ENCODE assay signal across 8 cellular contexts in the genomic region with DNA sequence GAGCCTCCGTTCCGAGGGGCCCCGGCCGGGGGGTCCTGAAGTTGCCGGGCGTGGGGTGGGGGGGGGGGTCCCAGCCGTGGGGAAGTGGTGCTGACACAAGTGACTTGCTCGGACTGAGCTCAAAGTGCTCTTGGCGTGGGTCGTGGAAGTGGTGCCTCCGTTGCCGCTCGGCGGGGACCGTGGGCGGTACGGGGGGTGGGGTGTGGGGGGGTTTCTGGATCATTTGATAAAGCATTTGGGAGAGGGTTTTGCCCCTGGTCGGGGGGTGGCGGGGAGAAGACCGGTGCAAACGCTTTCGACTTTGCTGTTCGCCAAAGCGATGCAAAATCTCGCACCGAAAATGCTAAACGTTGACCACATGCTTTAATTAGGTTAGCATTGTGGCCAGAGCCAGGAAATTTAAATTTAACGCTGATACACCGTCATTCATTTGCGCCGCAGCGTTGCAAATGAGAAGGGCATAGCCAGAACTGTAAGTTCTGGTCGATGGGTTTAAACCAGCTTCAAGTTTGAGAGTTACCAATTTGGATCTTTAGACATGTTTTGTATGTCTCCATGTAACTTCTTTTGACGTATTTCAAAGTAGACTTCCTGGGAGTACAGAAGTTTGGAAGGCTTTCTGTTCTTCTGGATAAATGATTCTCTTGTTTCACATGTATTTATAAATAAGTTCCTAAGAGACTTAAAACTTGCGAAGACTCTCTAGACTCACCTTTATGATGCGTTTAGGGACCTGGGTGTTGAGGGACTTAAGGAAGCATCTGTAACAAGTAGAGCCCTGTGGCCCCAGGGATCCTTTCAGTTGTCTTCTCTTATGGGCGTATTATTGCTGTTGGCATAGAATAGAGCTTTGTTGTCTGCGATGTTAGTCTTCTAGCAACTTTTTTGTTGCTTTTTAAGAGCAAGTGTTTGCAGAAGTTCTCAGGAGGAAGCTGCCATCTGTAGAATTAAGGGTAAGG. TPM values are rescaled to one million over a fixed set of nuclear protein-coding genes. Genes with fewer than 3 reads are reported as not detected.
A peak's percentile ranks its signal among the peaks of the same experiment; 100 is the strongest.
DNase-seq lines count a peak whose midpoint lies in the region; ATAC-seq and TF ChIP-seq lines count a peak whose summit lies in the region.

No MANE protein-coding gene starts in this region.

- H3K9me3 Mint-ChIP-seq in Caco-2 (ENCODE audit: unreplicated experiment): peaks cover 10% of the 10 kb centered on the region

- POLR2A ChIA-PET in Caco-2 (lab: Charles Lee) (interaction anchor here (0.5 to 0.9 kb wide), 6 partner anchors 10 to 489 kb away, joined by 3 to 7 read pairs (median 4); no protein-coding TSS in a partner anchor), HEK293T (lab: Yijun Ruan, JAX) (interaction anchor here (1.0 to 2.3 kb wide), 4 partner anchors 9 to 130 kb away, joined by 3 to 15 read pairs (median 5); no protein-coding TSS in a partner anchor)

- H3K4me1 ChIP-seq in Caco-2 (no peaks in the 10 kb centered on the region), mesenchymal stem cell (ENCODE audit: control insufficient read depth, insufficient read depth, low read depth, low read length) (peaks cover 11% of the 10 kb centered on the region), subcutaneous abdominal adipose tissue (ENCODE audit: control insufficient read depth in 5 of 5, insufficient read depth in 5 of 5, low read length in 5 of 5) (peaks cover 2 to 32% (median 20%) of the 10 kb centered on the region in 5 donors)

- DNase-seq in Caco-2 (peak in 1 of 2 experiments; percentile 26), HEK293T (ENCODE audit: extremely low spot score) (peak; percentile 11), T-helper 17 cell (peak in 1 of 3 donors; percentile 18), coronary artery (ENCODE audit: low spot score) (no peak), mesenchymal stem cell (peak; percentile 57), NCI-H128 (lab: John Stamatoyannopoulos, UW; ENCODE audit: unreplicated experiment) (no peak), NCI-H187 (lab: John Stamatoyannopoulos, UW) (no peak)

- peak overlapping the region; percentile 92 for H2BK120ac ChIP-seq in mesenchymal stem cell (ENCODE audit: low read depth, low read length)

- peak overlapping the region; percentile 76 for H3K4me2 ChIP-seq in mesenchymal stem cell (ENCODE audit: low read length, poor library complexity, severe bottlenecking)

- no peak overlapping the region for H4K91ac ChIP-seq in mesenchymal stem cell (ENCODE audit: low read length)

- H3K18ac ChIP-seq in mesenchymal stem cell (ENCODE audit: low read depth in 1 of 2, low read length in 2 of 2): peak overlapping the region in 1 of 2 experiments; percentile 56

- TF ChIP-seq CTCF in Caco-2 (IDR thresholded peaks at IDR 0.05; ENCODE audit: insufficient read depth in 1 of 2, low read depth in 1 of 2, low read length in 1 of 2, severe bottlenecking in 1 of 2, unreplicated experiment in 1 of 2) (no peak), coronary artery (IDR thresholded peaks at IDR 0.05) (no peak)

- H4K8ac ChIP-seq in mesenchymal stem cell (ENCODE audit: low read length): no peak overlapping the region

- peak overlapping the region in 1 of 2 experiments; percentile 43 for H3K4ac ChIP-seq in mesenchymal stem cell (ENCODE audit: low read depth in 1 of 2, low read length in 2 of 2)

- H3K27me3 Mint-ChIP-seq in Caco-2 (ENCODE audit: insufficient read depth, unreplicated experiment) (no peaks in the 10 kb centered on the region), T-helper 17 cell (no peaks in the 10 kb centered on the region)

- no peaks in the 10 kb centered on the region for H3K27me3 ChIP-seq in Caco-2 (replicated peaks; ENCODE audit: control insufficient read depth, insufficient read depth, low read length)
- H3K27me3 ChIP-seq in mesenchymal stem cell (ENCODE audit: control insufficient read depth in 1 of 2, insufficient read depth in 1 of 2, low read length in 2 of 2): peaks cover 0 to 15% of the 10 kb centered on the region in 2 experiments
- H3K27me3 ChIP-seq in subcutaneous abdominal adipose tissue (ENCODE audit: control insufficient read depth in 5 of 5, insufficient read depth in 4 of 5, low read length in 5 of 5): no peaks in the 10 kb centered on the region

- H2AFZ ChIP-seq in mesenchymal stem cell (ENCODE audit: low read depth, low read length): no peak overlapping the region

- CTCF ChIA-PET in Caco-2 (lab: Charles Lee): interaction anchor here (0.5 to 1.5 kb wide), 3 partner anchors 72 to 1293 kb away, joined by 3 to 7 read pairs (median 4); no protein-coding TSS in a partner anchor
- CTCF ChIA-PET in HEK293T (lab: Yijun Ruan, JAX): no interaction called here

- peak overlapping the region in 1 of 2 experiments; percentile 78 for H3K14ac ChIP-seq in mesenchymal stem cell (ENCODE audit: low read length in 2 of 2)

- H3K9ac ChIP-seq in mesenchymal stem cell (ENCODE audit: low read length): peak overlapping the region; percentile 84
- H3K9ac ChIP-seq in subcutaneous abdominal adipose tissue (ENCODE audit: low read length in 5 of 5): peak overlapping the region; percentile 5 to 74 (median 49)

- H3K36me3 Mint-ChIP-seq in Caco-2 (ENCODE audit: insufficient read depth, unreplicated experiment) (no peaks in the 10 kb centered on the region), T-helper 17 cell (ENCODE audit: low read depth) (no peaks in the 10 kb centered on the region)

- peak overlapping the region; percentile 16 for H3K27ac Mint-ChIP-seq in Caco-2 (ENCODE audit: unreplicated experiment)
- no peak overlapping the region for H3K27ac Mint-ChIP-seq in T-helper 17 cell

- WGBS in mesenchymal stem cell: 7% methylated on average over 36 of the region's 38 CpGs

- peaks cover 3% of the 10 kb centered on the region for H3K79me1 ChIP-seq in mesenchymal stem cell (replicated peaks; ENCODE audit: low read length, poor library complexity, severe bottlenecking)

- H2BK12ac ChIP-seq in mesenchymal stem cell (ENCODE audit: low read length in 2 of 2): no peak overlapping the region

- peak overlapping the region; percentile 76 for H3K4me3 ChIP-seq in Caco-2 (ENCODE audit: low read depth, low read length)
- peak overlapping the region; percentile 98 for H3K4me3 ChIP-seq in coronary artery
- H3K4me3 ChIP-seq in mesenchymal stem cell (ENCODE audit: insufficient read depth in 1 of 2, low read depth in 1 of 2, low read length in 2 of 2): peak overlapping the region; percentile 78 to 96
- peak overlapping the region; percentile 65 to 86 (median 77) for H3K4me3 ChIP-seq in subcutaneous abdominal adipose tissue (ENCODE audit: low read depth in 1 of 5, low read length in 5 of 5)

- H3K27ac ChIP-seq in coronary artery: peak overlapping the region in 1 of 2 donors; percentile 96
- no peak overlapping the region for H3K27ac ChIP-seq in mesenchymal stem cell (ENCODE audit: low read length, poor library complexity, severe bottlenecking)
- no peak overlapping the region for H3K27ac ChIP-seq in subcutaneous abdominal adipose tissue (ENCODE audit: low read depth, low read length)

- no peak overlapping the region for H3K23ac ChIP-seq in mesenchymal stem cell (ENCODE audit: low read length in 2 of 2)

- intact Hi-C loops in Caco-2 (cut with micrococcal nuclease; ENCODE audit: unreplicated experiment): loop anchor here (2.0 to 10.0 kb wide), 3 partner anchors 72 to 158 kb away; no protein-coding TSS in a partner anchor

- H3K4me1 Mint-ChIP-seq in Caco-2 (ENCODE audit: low read depth, unreplicated experiment): peaks cover 8% of the 10 kb centered on the region
- H3K4me1 Mint-ChIP-seq in T-helper 17 cell: peaks cover 35% of the 10 kb centered on the region

- H3K4me3 Mint-ChIP-seq in Caco-2 (ENCODE audit: unreplicated experiment): peak overlapping the region; percentile 93
- peak overlapping the region; percentile 88 for H3K4me3 Mint-ChIP-seq in T-helper 17 cell

- no peak overlapping the region for H2AK5ac ChIP-seq in mesenchymal stem cell (ENCODE audit: low read length, severe bottlenecking)

- no peak for ATAC-seq in T-helper 17 cell

- no peaks in the 10 kb centered on the region for H3K36me3 ChIP-seq in Caco-2 (ENCODE audit: control insufficient read depth, insufficient read depth, low read length)
- no peaks in the 10 kb centered on the region for H3K36me3 ChIP-seq in mesenchymal stem cell (ENCODE audit: control insufficient read depth in 1 of 2, insufficient read depth in 2 of 2, low read depth in 1 of 2, low read length in 2 of 2)
- H3K36me3 ChIP-seq in subcutaneous abdominal adipose tissue (ENCODE audit: control insufficient read depth in 5 of 5, insufficient read depth in 5 of 5, low read length in 5 of 5): no peaks in the 10 kb centered on the region

- H2BK15ac ChIP-seq in mesenchymal stem cell (ENCODE audit: low read depth, poor library complexity, severe bottlenecking): no peak overlapping the region

- H2BK5ac ChIP-seq in mesenchymal stem cell (ENCODE audit: low read depth, low read length, poor library complexity, severe bottlenecking): no peak overlapping the region

- H3K9me3 ChIP-seq in Caco-2: peaks cover 5% of the 10 kb centered on the region; the same call in 1 of the 2 replicates
- H3K9me3 ChIP-seq in T-helper 17 cell (ENCODE audit: control insufficient read depth, low read length, poor library complexity, severe bottlenecking): no peaks in the 10 kb centered on the region
- peaks cover 3% of the 10 kb centered on the region for H3K9me3 ChIP-seq in mesenchymal stem cell (ENCODE audit: control insufficient read depth, low read length)
- peaks cover 0 to 7% (median 2%) of the 10 kb centered on the region in 5 donors for H3K9me3 ChIP-seq in subcutaneous abdominal adipose tissue (ENCODE audit: control insufficient read depth in 5 of 5, low read length in 5 of 5)

- no TSS peak for BruUV-seq in Caco-2 (replicated peaks; lab: Mats Ljungman, UMichigan)

TF ChIP-seq in HEK293T, 16 proteins besides CTCF, POLR2A, EP300 and RAD21 (continues in another document):
- TF ChIP-seq L3MBTL2 (conservative IDR thresholded peaks at IDR 0.05) (no peak; the same call in 1 of the 2 replicates), SUZ12 (IDR thresholded peaks at IDR 0.05) (no peak), NFRKB (IDR thresholded peaks at IDR 0.05) (no peak), CTBP1 (IDR thresholded peaks at IDR 0.05; ENCODE audit: borderline replicate concordance) (no peak), ELF4 (IDR thresholded peaks at IDR 0.05) (no peak), FOXA1 (IDR thresholded peaks at IDR 0.05) (no peak), SP1 (IDR thresholded peaks at IDR 0.05) (no peak), LEF1 (IDR thresholded peaks at IDR 0.05; ENCODE audit: borderline replicate concordance) (no peak), PKNOX1 (IDR thresholded peaks at IDR 0.05) (no peak)

RNA-seq across cellular contexts. Expression of gene CDYL, which starts 1.0 kb away (rescaled TPM):
- total RNA-seq in Caco-2 (2022) (41.6 and 51.2 TPM in 2 replicates), T-helper 17 cell (10 to 100 TPM; 21.2 to 31.5 TPM)
- 35.1 TPM for polyA plus RNA-seq in mesenchymal stem cell (2013, experiment 1 of 2)
- polyA plus RNA-seq in mesenchymal stem cell (2013, experiment 2 of 2): 33.1 TPM

Comparison
In these comparisons a context has a peak if more than half of its experiments do, and no peak if none do; other contexts are left out.
1. DNase-seq: peak in HEK293T (single experiment) and mesenchymal stem cell (single experiment); none in coronary artery (single experiment), NCI-H128 (single experiment) and NCI-H187 (0 of 2).
2. Peak in every context shown above with its lines, with median percentiles within 50 percentile points of each other: H3K4me3 ChIP-seq.